In the genomic region with DNA sequence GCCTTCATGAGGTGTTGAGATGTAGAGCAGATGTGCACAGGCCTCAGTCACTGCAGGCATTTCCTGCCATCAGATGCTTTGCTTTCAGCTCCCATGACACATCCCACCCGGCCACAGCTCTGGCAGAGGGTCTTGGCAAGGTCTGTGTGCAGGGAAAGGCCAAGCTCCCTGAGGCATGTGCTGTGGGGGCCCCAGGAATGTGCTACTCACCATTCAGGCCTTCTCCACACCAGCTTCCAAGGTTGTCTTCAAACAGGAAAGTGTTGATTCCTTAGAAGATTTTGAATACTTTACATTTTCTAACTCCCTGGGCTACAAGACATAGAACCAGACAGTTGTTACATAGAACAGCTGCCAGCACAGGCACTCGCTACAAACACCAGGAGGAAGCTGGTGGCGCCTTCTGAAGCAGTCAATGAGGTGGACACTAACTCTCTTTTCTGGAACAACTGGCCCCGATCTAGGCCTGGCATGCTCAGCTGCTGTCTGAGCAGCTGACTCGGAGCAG, we compare ENCODE assay signal across 8 cellular contexts. TPM values are rescaled to one million over a fixed set of nuclear protein-coding genes. Genes with fewer than 3 reads are reported as not detected.
DNase-seq lines count a peak whose midpoint lies in the region; ATAC-seq lines count a peak whose summit lies in the region.

No MANE protein-coding gene starts in this region.

- peak overlapping the region; percentile 32 to 76 (median 53); a peak in 21 of 22 replicates for H3K4me2 ChIP-seq in BLaER1 treated with 17β-estradiol and CSF1 and Interleukin-3, amounts not matched to agents 10 nM and 100 nM

- H3K27me3 ChIP-seq in BLaER1 treated with 17β-estradiol and CSF1 and Interleukin-3, amounts not matched to agents 10 nM and 100 nM, result peaks cover 0 to 17% (median 0%) of the 10 kb centered on the region in 11 experiments; a peak in 4 of 22 replicates

- no peaks in the 10 kb centered on the region for H4K20me1 ChIP-seq in BLaER1 treated with 17β-estradiol and CSF1 and Interleukin-3, amounts not matched to agents 10 nM and 100 nM

- no peak overlapping the region for H3K9ac ChIP-seq in BLaER1 treated with 17β-estradiol and CSF1 and Interleukin-3, amounts not matched to agents 10 nM and 100 nM

- ATAC-seq in naive thymus-derived CD8-positive, alpha-beta T cell, result peak; percentile 14 to 39

- no peaks in the 10 kb centered on the region for H3K9me3 ChIP-seq in BLaER1 treated with 17β-estradiol and CSF1 and Interleukin-3, amounts not matched to agents 10 nM and 100 nM (replicated peaks in 1 of 11)

- H3K4me1 Mint-ChIP-seq in naive thymus-derived CD8-positive, alpha-beta T cell, result peaks cover 36 to 67% (median 59%) of the 10 kb centered on the region in 4 donors

- H3K4me1 ChIP-seq in BLaER1 treated with 17β-estradiol and CSF1 and Interleukin-3, amounts not matched to agents 10 nM and 100 nM, result peaks cover 30 to 47% (median 37%) of the 10 kb centered on the region in 10 experiments

- H3K9me3 Mint-ChIP-seq in naive thymus-derived CD8-positive, alpha-beta T cell, result no peaks in the 10 kb centered on the region

- peaks cover 0 to 21% (median 0%) of the 10 kb centered on the region in 3 donors for H3K36me3 Mint-ChIP-seq in naive thymus-derived CD8-positive, alpha-beta T cell

- POLR2A ChIA-PET in naive thymus-derived CD8-positive, alpha-beta T cell (lab: Charles Lee), result interaction anchor here (1.0 to 2.4 kb wide), 6 partner anchors 10 to 30 kb away, joined by 3 to 16 read pairs (median 8); a partner anchor contains a TSS

- no peaks in the 10 kb centered on the region for H3K27me3 Mint-ChIP-seq in naive thymus-derived CD8-positive, alpha-beta T cell

- H3K27ac Mint-ChIP-seq in naive thymus-derived CD8-positive, alpha-beta T cell, result peak overlapping the region; percentile 82 to 96 (median 92)

- peaks cover 0 to 8% (median 0%) of the 10 kb centered on the region in 11 experiments; a peak in 1 of 22 replicates for H3K36me3 ChIP-seq in BLaER1 treated with 17β-estradiol and CSF1 and Interleukin-3, amounts not matched to agents 10 nM and 100 nM

- peak overlapping the region; percentile 53 to 84 (median 73) for H3K4me3 Mint-ChIP-seq in naive thymus-derived CD8-positive, alpha-beta T cell

- H3K27ac ChIP-seq in BLaER1 treated with 17β-estradiol and CSF1 and Interleukin-3, amounts not matched to agents 10 nM and 100 nM, result no peak overlapping the region

- H3K4me3 ChIP-seq in BLaER1 treated with 17β-estradiol and CSF1 and Interleukin-3, amounts not matched to agents 10 nM and 100 nM, result no peak overlapping the region

- DNase-seq in NCI-H226 (peak; percentile 88), dermis blood vessel endothelial cell (peak; percentile 57), SHP77 (lab: John Stamatoyannopoulos, UW) (no peak), DMS153 treated with DMSO at 0.1 percent for 48 hours (lab: John Stamatoyannopoulos, UW; ENCODE audit: unreplicated experiment) (no peak), NCI-H69 (lab: John Stamatoyannopoulos, UW) (no peak), NCI-H345 (lab: John Stamatoyannopoulos, UW) (no peak)
- DNase-seq in naive thymus-derived CD8-positive, alpha-beta T cell, result peak in 1 of 10 donors; percentile 24

RNA-seq across cellular contexts. Expression of a gene that starts 27.8 kb away (rescaled TPM):
- total RNA-seq in dermis blood vessel endothelial cell, result 0.05 and 0.17 TPM in 2 replicates
- 10 to 100 TPM; 11.6 to 12.9 TPM for total RNA-seq in naive thymus-derived CD8-positive, alpha-beta T cell
- 10 to 100 TPM in 1 of 3 donors, 1 to 10 TPM in 2; 5.5 to 11.2 (median 7.1) TPM for polyA plus RNA-seq in naive thymus-derived CD8-positive, alpha-beta T cell

RNA-seq across cellular contexts. Expression of a gene that starts 28.6 kb away (rescaled TPM):
- total RNA-seq in dermis blood vessel endothelial cell, result 93.9 and 98.7 TPM in 2 replicates
- total RNA-seq in naive thymus-derived CD8-positive, alpha-beta T cell, result 10 to 100 TPM; 65.1 to 69.0 TPM
- polyA plus RNA-seq in naive thymus-derived CD8-positive, alpha-beta T cell, result 100 to 1,000 TPM; 121 to 147 (median 138) TPM

RNA-seq across cellular contexts. Expression of a gene that starts 47.4 kb away (rescaled TPM):
- 39.1 and 51.0 TPM in 2 replicates for total RNA-seq in dermis blood vessel endothelial cell
- 10 to 100 TPM; 43.7 to 52.8 TPM for total RNA-seq in naive thymus-derived CD8-positive, alpha-beta T cell
- polyA plus RNA-seq in naive thymus-derived CD8-positive, alpha-beta T cell, result 10 to 100 TPM; 27.2 to 33.3 (median 27.7) TPM

RNA-seq across cellular contexts. Expression of a gene that starts 47.8 kb away (rescaled TPM):
- total RNA-seq in dermis blood vessel endothelial cell, result 12.4 and 66.3 TPM in 2 replicates
- 1 to 10 TPM in 1 of 2 experiments, under 1 TPM in 1; 0.85 to 1.3 TPM for total RNA-seq in naive thymus-derived CD8-positive, alpha-beta T cell
- under 1 TPM; 0.19 to 0.50 (median 0.44) TPM for polyA plus RNA-seq in naive thymus-derived CD8-positive, alpha-beta T cell

Comparison
In these comparisons a context has a peak if more than half of its experiments do, and no peak if none do; other contexts are left out.
1. DNase-seq: peak in NCI-H226 (single experiment) and dermis blood vessel endothelial cell (single experiment); none in SHP77 (0 of 2), DMS153 treated with DMSO at 0.1 percent for 48 hours (single experiment), NCI-H69 (single experiment) and NCI-H345 (single experiment).
2. RNA of a gene that starts 27.8 kb away (total RNA-seq): 11.6 to 12.9 TPM in naive thymus-derived CD8-positive, alpha-beta T cell; 0.05 to 0.17 TPM in dermis blood vessel endothelial cell; every median in the first group is over 10 times any median in the second.